In genomic region chr10:68489919-68490318, GRCh38 we compare ENCODE assay signal across 1 cellular context.
TF ChIP-seq lines count a peak whose summit lies in the region.

No MANE protein-coding gene starts in this region.

TF ChIP-seq in GM12878, 131 proteins besides CTCF, POLR2A, EP300 and RAD21:
- TF ChIP-seq JUNB (IDR thresholded peaks at IDR 0.05) (0 out of 2 replicates have a peak, but pooled peaks have one; percentile 16), PBX3 (IDR thresholded peaks at IDR 0.05; ENCODE audit: insufficient replicate concordance, low read depth, low read length) (no peak)
